Comparison of ENCODE assay signal across 9 cellular contexts in the genomic region with DNA sequence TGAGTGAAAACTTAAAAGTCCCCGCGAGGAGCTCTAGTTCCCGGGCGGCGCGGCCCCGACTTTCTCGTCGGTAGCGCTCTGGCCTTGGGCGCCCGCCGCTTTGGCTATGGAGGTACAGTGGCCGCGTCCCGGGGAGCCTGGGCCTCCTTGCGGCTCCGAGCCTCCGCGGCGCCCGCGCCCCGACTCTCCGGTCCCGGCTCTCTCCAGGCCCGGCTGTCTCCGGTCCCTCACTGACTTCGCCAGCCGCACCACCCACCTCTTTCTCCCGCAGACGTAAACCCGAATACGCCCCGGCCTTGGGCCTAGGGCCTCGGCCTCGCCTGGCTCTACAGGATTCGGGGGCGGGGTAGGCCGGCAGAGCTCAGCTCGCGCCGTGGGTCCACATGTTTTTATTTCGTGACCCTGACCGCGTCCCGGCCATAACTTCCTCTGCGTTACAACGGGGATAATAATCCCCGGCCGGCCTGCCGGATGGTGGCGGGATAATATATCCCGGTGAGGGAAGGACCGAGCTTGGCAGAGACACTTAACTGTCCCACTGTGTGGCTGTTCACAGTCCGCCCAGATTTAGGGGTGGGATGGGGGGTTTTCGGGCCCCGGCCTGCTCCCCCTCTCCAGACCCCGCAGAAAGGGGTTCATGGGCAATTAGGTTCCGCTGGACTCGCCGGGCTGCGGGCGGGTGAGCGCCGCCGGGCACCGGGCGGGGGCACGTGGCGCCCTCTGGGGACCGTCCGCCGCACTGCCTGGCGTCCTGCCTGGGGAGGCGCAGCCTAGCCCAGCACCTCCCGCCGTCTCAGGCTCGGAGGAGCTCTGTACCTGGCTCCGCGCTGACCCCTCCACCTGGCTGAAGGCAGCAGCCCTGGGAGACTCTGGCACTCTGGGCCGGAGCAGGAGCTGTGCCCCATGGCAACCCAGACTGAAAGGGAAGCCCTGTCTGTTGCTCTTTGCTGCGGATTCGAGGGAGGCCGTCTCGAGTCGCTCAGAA. TPM values are rescaled to one million over a fixed set of nuclear protein-coding genes. Genes with fewer than 3 reads are reported as not detected.
DNase-seq lines count a peak whose midpoint lies in the region; ATAC-seq and TF ChIP-seq lines count a peak whose summit lies in the region.
"Had no signal": no experiment of that assay in that cellular context is flagged by ENCODE, and none has a peak within 500 bp of the region (broad histone marks: within the 10 kb centered on the region; RNA-seq: fewer than 3 reads in every experiment).

No MANE protein-coding gene starts in this region.

- DNase-seq in GM13976 (ENCODE audit: low spot score) (peak; percentile 56), SW480 (ENCODE audit: low spot score) (peak; percentile 43), Right ventricle myocardium superior (peak; percentile 73), retina (peak; percentile 86), DMS79 (lab: John Stamatoyannopoulos, UW) (no peak), activated gamma-delta T cell (lab: John Stamatoyannopoulos, UW) (no peak)

- ATAC-seq in HG02642 (IDR thresholded peaks at IDR 0.05; ENCODE audit: poor library complexity, unreplicated experiment) (peak; percentile 72), Right ventricle myocardium superior (ENCODE audit: poor library complexity) (peak; percentile 89), HG03280 (IDR thresholded peaks at IDR 0.05; ENCODE audit: unreplicated experiment) (no peak)

- intact Hi-C loops in Right ventricle myocardium superior (cut with DNase I) = no loop called here

- in situ Hi-C loops in GM13976 (cut with MboI; ENCODE audit: low sequenced_read_pairs, unreplicated experiment) = no loop called here

- peak; percentile 24 for TF ChIP-seq CTCF in GM13976 (IDR thresholded peaks at IDR 0.05; ENCODE audit: borderline replicate concordance, control extremely low read depth, extremely low read depth, insufficient read depth, missing control alignments)

RNA-seq across cellular contexts. Expression of a gene that starts 10.1 kb away (rescaled TPM):
- total RNA-seq in Right ventricle myocardium superior = 5.5 TPM
- total RNA-seq: T-helper 1 cell treated with Interleukin-12 subunit alpha and Interleukin-12 subunit beta and Interleukin-4 antibody, amounts not matched to agents 30 ng/mL and 1 ng/mL, for 36 hours had no signal

Comparison
In these comparisons a context has a peak if more than half of its experiments do, and no peak if none do; other contexts are left out.
1. DNase-seq: peak in GM13976 (single experiment), SW480 (single experiment), Right ventricle myocardium superior (single experiment) and retina (single experiment); none in DMS79 (single experiment) and activated gamma-delta T cell (single experiment).